Comparison of ENCODE assay signal across 1 cellular context in the genomic region with DNA sequence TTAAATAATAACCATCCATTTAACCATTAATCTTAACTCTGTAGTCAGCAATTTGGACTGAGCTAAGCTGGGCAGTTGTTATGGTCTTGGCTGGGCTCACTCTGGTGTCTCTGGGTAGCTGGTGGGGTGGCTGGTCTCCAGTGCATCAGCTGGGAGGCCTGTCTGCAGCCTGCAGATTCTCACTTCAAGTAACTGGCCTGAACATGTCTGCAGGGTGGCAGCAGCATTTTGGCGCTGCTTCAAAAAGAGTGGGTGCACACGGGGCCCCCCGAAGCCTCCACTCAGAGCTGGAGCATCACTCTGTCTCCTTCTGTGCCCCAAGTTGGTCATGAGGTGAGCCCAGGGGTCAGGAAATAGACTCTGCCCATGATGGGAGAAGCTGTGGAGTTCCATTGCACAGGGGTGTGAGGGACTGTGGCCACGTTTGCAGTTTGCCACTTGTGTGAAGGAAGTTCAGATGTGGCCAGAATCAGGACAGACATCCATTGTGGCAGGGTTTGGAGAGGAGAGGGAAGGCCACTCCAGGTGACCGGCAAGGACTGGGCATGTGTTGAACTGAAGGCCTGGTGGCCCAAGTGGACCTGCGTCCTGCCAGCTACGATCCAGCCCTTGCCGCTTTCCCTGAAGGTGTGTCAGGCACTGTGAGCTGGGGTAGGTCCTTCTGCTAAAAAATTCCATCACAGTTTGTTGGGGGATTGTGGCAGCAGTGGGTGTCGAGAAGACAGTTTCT.
TF ChIP-seq lines count a peak whose summit lies in the region.

No MANE protein-coding gene starts in this region.

TF ChIP-seq in H1, 55 proteins besides CTCF, POLR2A, EP300 and RAD21:
- TF ChIP-seq KDM5A (IDR thresholded peaks at IDR 0.05; ENCODE audit: low read length) (no peak), NANOG (IDR thresholded peaks at IDR 0.05; ENCODE audit: insufficient read depth, low read depth, low read length, poor library complexity, severe bottlenecking) (no peak), POLR2AphosphoS5 (IDR thresholded peaks at IDR 0.05; ENCODE audit: low read depth, low read length) (no peak), JUN (IDR thresholded peaks at IDR 0.05; ENCODE audit: low read depth, low read length) (no peak), TBP (IDR thresholded peaks at IDR 0.05; ENCODE audit: low read depth, low read length) (no peak), SP1 (IDR thresholded peaks at IDR 0.05; ENCODE audit: low read depth, low read length) (no peak), FOSL1 (IDR thresholded peaks at IDR 0.05; ENCODE audit: insufficient read depth, low read depth, low read length) (no peak), RNF2 (IDR thresholded peaks at IDR 0.05; ENCODE audit: borderline replicate concordance, low read depth, low read length, missing control alignments, poor library complexity, severe bottlenecking) (no peak)
